Comparison of ENCODE assay signal across 31 cellular contexts in the genomic region with DNA sequence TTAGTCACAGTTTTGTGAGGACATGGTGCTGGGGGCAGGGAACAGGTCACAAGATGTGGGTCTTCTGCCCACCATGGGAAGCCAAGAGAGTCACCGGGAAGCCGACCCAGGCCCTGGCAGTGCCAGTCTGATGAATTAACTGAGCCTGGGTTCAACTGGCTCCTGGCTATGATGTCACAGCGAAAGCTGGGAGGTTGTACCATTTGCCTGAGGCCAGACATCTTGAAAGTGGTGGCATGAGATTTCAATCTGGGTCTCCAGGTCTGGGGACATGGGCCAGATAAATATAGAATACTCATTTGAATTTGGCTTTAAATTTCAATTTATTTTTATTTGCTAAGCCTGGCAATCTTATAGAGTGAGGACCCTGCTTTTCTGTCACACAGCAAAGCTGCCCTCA.
"Had no signal": no experiment of that assay in that cellular context is flagged by ENCODE, and none has a peak within 500 bp of the region (broad histone marks: within the 10 kb centered on the region; RNA-seq: fewer than 3 reads in every experiment).

No MANE protein-coding gene starts in this region.

- H3K36me3 ChIP-seq: adrenal gland, brain microvascular endothelial cell, breast epithelium had no signal

- H3K9me3 ChIP-seq: adrenal gland, body of pancreas, breast epithelium had no signal

- DNase-seq: activated B cell treated with CpG ODN at 0.5 μM for 24 hours; activated CD4-positive, alpha-beta memory T cell treated with anti-CD3 and anti-CD28 coated beads for 36 hours; activated CD4-positive, alpha-beta T cell treated with anti-CD3 and anti-CD28 coated beads for 4 hours; activated CD4-positive, alpha-beta T cell treated with anti-CD3 and anti-CD28 coated beads, Interleukin-2, amount 10 ng/mL, durations not matched to agents 24 days and 14 days; activated CD4-positive, alpha-beta T cell treated with anti-CD3 and anti-CD28 coated beads, Interleukin-2, amount 50 U/mL, for 1 hour; activated CD4-positive, alpha-beta T cell treated with anti-CD3 and anti-CD28 coated beads, Interleukin-2, amount 50 U/mL, for 4 hours; activated CD4-positive, CD25-positive, alpha-beta regulatory T cell treated with anti-CD3 and anti-CD28 coated beads, Interleukin-2, amount 50 U/mL, for 72 hours; activated CD8-positive, alpha-beta memory T cell treated with anti-CD3 and anti-CD28 coated beads, Interleukin-2, amount 50 U/mL, for 4 hours; activated CD8-positive, alpha-beta T cell treated with anti-CD3 and anti-CD28 coated beads for 36 hours; activated effector memory CD4-positive, alpha-beta T cell treated with anti-CD3 and anti-CD28 coated beads, Interleukin-2, amount 50 U/mL, for 16 hours; activated gamma-delta T cell treated with Interleukin-2 at 50 U/mL for 16 hours; activated naive CD4-positive, alpha-beta T cell; activated naive CD4-positive, alpha-beta T cell treated with anti-CD3 and anti-CD28 coated beads for 36 hours; activated naive CD4-positive, alpha-beta T cell treated with anti-CD3 and anti-CD28 coated beads, Interleukin-2, amount 50 U/mL, for 16 hours; activated naive CD8-positive, alpha-beta T cell treated with anti-CD3 and anti-CD28 coated beads for 36 hours; activated T-cell treated with anti-CD3 and anti-CD28 coated beads for 4 hours; activated T-cell treated with anti-CD3 and anti-CD28 coated beads, Interleukin-2, amount 50 U/mL, for 1 hour; activated T-cell treated with anti-CD3 and anti-CD28 coated beads, Interleukin-2, amount 50 U/mL, for 4 hours; activated T-cell treated with anti-CD3 and anti-CD28 coated beads, Interleukin-2, amount 50 U/mL, for 72 hours; adrenal gland; amniotic stem cell; aorta; body of pancreas; brain microvascular endothelial cell; central memory CD4-positive, alpha-beta T cell; T-helper 2 cell; T-helper 9 cell had no signal

- H3K4me1 ChIP-seq: adrenal gland, body of pancreas, breast epithelium had no signal

- H3K27ac ChIP-seq: adrenal gland, body of pancreas, brain microvascular endothelial cell, breast epithelium, VCaP had no signal

- H3K4me3 ChIP-seq: adrenal gland, body of pancreas, breast epithelium had no signal

- ATAC-seq: activated CD8-positive, alpha-beta T cell treated with anti-CD3 and anti-CD28 coated beads for 36 hours; activated naive CD4-positive, alpha-beta T cell treated with anti-CD3 and anti-CD28 coated beads, Interleukin-2, amount 50 U/mL, for 72 hours; activated T-cell treated with anti-CD3 and anti-CD28 coated beads, Interleukin-2, amount 50 U/mL, for 4 hours; activated T-cell treated with anti-CD3 and anti-CD28 coated beads, Interleukin-2, amount 50 U/mL, for 72 hours; activated T-helper 17 cell treated with anti-CD3 and anti-CD28 coated beads, Interleukin-2, amount 50 U/mL, for 72 hours; body of pancreas had no signal

- H3K27me3 ChIP-seq: body of pancreas, brain microvascular endothelial cell had no signal
